Comparison of ENCODE assay signal across 16 cellular contexts in the genomic region with DNA sequence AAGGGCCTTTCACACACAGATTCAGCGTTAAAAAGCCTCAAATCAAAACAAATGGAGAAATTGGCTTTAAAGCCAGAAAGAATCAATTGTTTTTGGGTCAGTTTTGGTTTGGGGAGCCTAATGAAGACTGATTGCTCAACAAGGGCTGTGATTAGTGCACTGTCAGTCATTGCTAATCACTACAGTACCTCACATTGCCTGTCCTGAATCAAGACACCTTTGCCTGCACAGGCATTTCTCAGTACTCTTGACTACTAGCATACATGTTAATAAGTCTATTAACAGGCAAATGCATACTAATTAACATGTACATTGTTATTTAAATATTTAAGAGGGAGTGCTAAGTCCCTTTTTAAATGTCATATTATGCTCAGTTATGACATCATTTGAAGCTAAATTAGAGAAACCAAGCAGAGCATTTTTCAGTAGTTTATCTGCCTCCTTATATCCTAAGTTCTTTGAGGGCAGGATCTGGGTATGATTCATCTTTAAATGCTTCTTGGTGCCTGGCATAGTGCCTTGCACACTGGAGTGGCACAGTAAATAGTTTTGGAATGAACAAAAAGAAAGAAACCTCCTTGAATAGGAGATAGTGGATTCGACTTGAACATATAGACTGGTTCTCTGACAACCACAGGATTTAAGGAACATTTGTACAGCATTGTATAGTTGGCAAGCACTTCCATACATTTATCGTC. TPM values are rescaled to one million over a fixed set of nuclear protein-coding genes. Genes with fewer than 3 reads are reported as not detected.
DNase-seq lines count a peak whose midpoint lies in the region; ATAC-seq and TF ChIP-seq lines count a peak whose summit lies in the region.
"Had no signal": no experiment of that assay in that cellular context is flagged by ENCODE, and none has a peak within 500 bp of the region (broad histone marks: within the 10 kb centered on the region; RNA-seq: fewer than 3 reads in every experiment).

No MANE protein-coding gene starts in this region.

- TF ChIP-seq CTCF in psoas muscle (IDR thresholded peaks at IDR 0.05), result no peak

- H3K36me3 ChIP-seq in psoas muscle (ENCODE audit: insufficient read depth in 1 of 2, low read depth in 1 of 2), result no peaks in the 10 kb centered on the region
- H3K36me3 ChIP-seq: BLaER1 had no signal

- WGBS in psoas muscle, 3 donors, result 66 to 76% (median 68%) methylated on average over 3 of the region's 3 CpGs

- H3K4me1 ChIP-seq in psoas muscle, result peaks cover 27% of the 10 kb centered on the region
- H3K4me1 ChIP-seq: BLaER1 had no signal

- ATAC-seq in SK-N-SH treated with all-trans-retinoic acid at 6 μM for 48 hours, result peak; percentile 26
- ATAC-seq in psoas muscle, result no peak
- no peak for ATAC-seq in GM19023 (IDR thresholded peaks at IDR 0.05; ENCODE audit: unreplicated experiment)
- ATAC-seq in GM21390 (IDR thresholded peaks at IDR 0.05; ENCODE audit: unreplicated experiment), result no peak

- peaks cover under 1% of the 10 kb centered on the region for H3K9me3 ChIP-seq in psoas muscle
- H3K9me3 ChIP-seq: BLaER1, tibial artery had no signal

- peak overlapping the region; percentile 84 for H3K27ac ChIP-seq in psoas muscle
- H3K27ac ChIP-seq: BLaER1 had no signal

- intact Hi-C loops in psoas muscle (cut with DNase I), result no loop called here

- DNase-seq in GM04503 (ENCODE audit: low read depth) (peak; percentile 30), fibroblast of gingiva (ENCODE audit: low read depth) (peak; percentile 31), psoas muscle (no peak), SKM-1 (lab: John Stamatoyannopoulos, UW; ENCODE audit: unreplicated experiment) (no peak), superior temporal gyrus (ENCODE audit: extremely low spot score) (no peak)
- DNase-seq: activated naive CD4-positive, alpha-beta T cell treated with anti-CD3 and anti-CD28 coated beads, Interleukin-2, amount 10 ng/mL, durations not matched to agents 7 days and 5 days; DMS53; islet precursor cell; NCI-H1092; posterior cingulate gyrus; stimulated activated CD4-positive, alpha-beta T cell treated with anti-CD3 and anti-CD28 coated beads, Interleukin-15, amount 100 ng/mL, for 24 hours; tibial artery had no signal

- no peak overlapping the region for H3K4me3 ChIP-seq in psoas muscle
- H3K4me3 ChIP-seq: BLaER1, tibial artery had no signal

- no peaks in the 10 kb centered on the region for H3K27me3 ChIP-seq in psoas muscle (ENCODE audit: insufficient read depth in 3 of 3, low read length in 2 of 3)
- H3K27me3 ChIP-seq: BLaER1, tibial artery had no signal

TF ChIP-seq in SK-N-SH treated with all-trans-retinoic acid at 6 μM for 48 hours, 23 proteins besides CTCF, POLR2A, EP300 and RAD21:
- TF ChIP-seq ZC3H10 (CRISPR knock-in tag; IDR thresholded peaks at IDR 0.05) (no peak), ISL1 (CRISPR knock-in tag; IDR thresholded peaks at IDR 0.05) (0 out of 2 replicates have a peak, but pooled peaks have one; percentile 30)
TF ChIP-seq in SK-N-SH treated with all-trans-retinoic acid at 6 μM for 48 hours: peak in this region for 1.

RNA-seq across cellular contexts. Expression of gene CCN1, which starts 25.8 kb away (rescaled TPM):
- total RNA-seq in psoas muscle, result 100 to 1,000 TPM in 2 of 4 donors, 10 to 100 TPM in 2; 43.3 to 171 (median 103) TPM
- 10 to 100 TPM in 2 of 3 donors, 1 to 10 TPM in 1; 10.0 to 21.6 (median 20.5) TPM for polyA plus RNA-seq in psoas muscle

Comparison
In these comparisons a context has a peak if more than half of its experiments do, and no peak if none do; other contexts are left out.
1. DNase-seq: peak in GM04503 (single experiment) and fibroblast of gingiva (single experiment); none in psoas muscle (0 of 2), SKM-1 (single experiment) and superior temporal gyrus (single experiment).